8 cellular contexts compared by ENCODE assay signal in the genomic region with DNA sequence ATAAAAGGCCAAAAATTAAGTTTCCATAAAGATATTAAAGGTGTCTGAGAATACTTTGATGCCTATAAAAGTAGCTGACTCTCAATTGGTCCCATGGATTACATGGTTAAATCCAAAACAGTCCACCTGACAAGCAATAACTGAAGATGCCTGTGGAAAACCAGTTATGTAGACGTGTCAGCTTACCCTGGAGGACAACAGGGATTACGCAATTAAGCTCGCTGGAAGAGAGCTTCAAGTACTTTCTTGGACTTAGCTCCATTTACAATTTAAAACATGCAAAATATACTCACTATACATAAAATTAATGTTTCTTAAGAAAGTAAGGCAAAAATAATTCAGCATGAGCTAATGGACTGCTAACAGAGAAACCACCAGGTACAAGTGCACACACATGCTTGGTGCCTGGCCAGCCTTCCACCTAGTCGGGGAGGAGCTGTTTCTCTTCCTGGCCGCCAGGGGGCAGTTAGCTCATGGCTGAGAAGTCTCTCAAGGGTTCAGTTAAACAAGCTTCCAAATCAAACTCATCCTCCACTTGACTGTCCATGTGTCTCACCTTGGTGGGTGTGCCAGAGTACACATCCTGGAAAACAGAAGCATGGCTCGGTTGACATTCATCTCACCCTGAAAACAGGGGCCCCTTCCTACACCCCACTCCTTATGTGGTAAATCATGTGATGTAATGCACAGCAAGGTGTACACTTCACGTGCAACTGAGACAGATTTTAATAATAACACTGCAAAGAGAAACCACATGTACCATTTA. TPM values are rescaled to one million over a fixed set of nuclear protein-coding genes. Genes with fewer than 3 reads are reported as not detected.
DNase-seq lines count a peak whose midpoint lies in the region; ATAC-seq and TF ChIP-seq lines count a peak whose summit lies in the region.

No MANE protein-coding gene starts in this region.

- H3K4me3 ChIP-seq in MG63 (no peak overlapping the region), SK-N-MC (no peak overlapping the region), psoas muscle (no peak overlapping the region), vagina (no peak overlapping the region)

- peak overlapping the region; percentile 68 for H3K27ac Mint-ChIP-seq in CD4-positive, alpha-beta T cell

- peak; percentile 63 to 82 (median 72) for DNase-seq in CD4-positive, alpha-beta T cell
- DNase-seq in MG63 (peak; percentile 35), SK-N-MC (ENCODE audit: low read depth, low spot score) (no peak), head of caudate nucleus (peak in 39 of 42 donors; percentile 49 to 88 (median 69)), psoas muscle (peak; percentile 68 to 85), vagina (ENCODE audit: extremely low spot score in 2 of 2) (no peak)
- DNase-seq in activated naive CD4-positive, alpha-beta T cell treated with Interleukin-2 at 50 U/mL for 16 hours = peak; percentile 78

- H3K4me3 Mint-ChIP-seq in CD4-positive, alpha-beta T cell = no peak overlapping the region

- no peaks in the 10 kb centered on the region for H3K9me3 Mint-ChIP-seq in CD4-positive, alpha-beta T cell

- H3K9ac ChIP-seq in SK-N-MC (ENCODE audit: insufficient read length) = no peak overlapping the region

- H3K36me3 Mint-ChIP-seq in CD4-positive, alpha-beta T cell (ENCODE audit: low read depth) = peaks cover 66% of the 10 kb centered on the region

- H3K36me3 ChIP-seq in MG63 = peaks cover 43% of the 10 kb centered on the region
- H3K36me3 ChIP-seq in SK-N-MC (ENCODE audit: insufficient read depth, low read length) = peaks cover 77% of the 10 kb centered on the region
- H3K36me3 ChIP-seq in psoas muscle (ENCODE audit: insufficient read depth in 1 of 2, low read depth in 1 of 2) = peaks cover 7 to 78% of the 10 kb centered on the region in 2 donors
- H3K36me3 ChIP-seq in vagina = peaks cover 0 to 61% of the 10 kb centered on the region in 2 donors

- no peak overlapping the region for H3K27ac ChIP-seq in CD4-positive, alpha-beta T cell (ENCODE audit: low read depth, low read length)
- H3K27ac ChIP-seq in SK-N-MC (peak overlapping the region; percentile 68; the same call in 1 of the 2 replicates), psoas muscle (no peak overlapping the region), vagina (no peak overlapping the region)

- CTCF ChIA-PET in CD4-positive, alpha-beta T cell (lab: Charles Lee) = interaction anchor here (0.7 to 2.5 kb wide), 14 partner anchors 10 to 340 kb away, joined by 3 to 84 read pairs (median 6); a partner anchor contains a TSS

- no peaks in the 10 kb centered on the region for H3K27me3 ChIP-seq in CD4-positive, alpha-beta T cell (ENCODE audit: control insufficient read depth, insufficient read depth, low read length)
- no peaks in the 10 kb centered on the region for H3K27me3 ChIP-seq in MG63
- no peaks in the 10 kb centered on the region for H3K27me3 ChIP-seq in psoas muscle (ENCODE audit: insufficient read depth in 3 of 3, low read length in 2 of 3)
- H3K27me3 ChIP-seq in vagina = no peaks in the 10 kb centered on the region

- WGBS in psoas muscle, 3 donors = 23 to 43% (median 28%) methylated on average over 7 of the region's 7 CpGs

- TF ChIP-seq CTCF in CD4-positive, alpha-beta T cell (IDR thresholded peaks at IDR 0.05) = peak; percentile 87
- peak; percentile 94 for TF ChIP-seq CTCF in psoas muscle (IDR thresholded peaks at IDR 0.05)
- peak; percentile 49 to 78 (median 74) for TF ChIP-seq CTCF in vagina (IDR thresholded peaks at IDR 0.05)

- intact Hi-C loops in CD4-positive, alpha-beta T cell (cut with DNase I, micrococcal nuclease) = loop anchor here (1.0 to 5.0 kb wide), 5 partner anchors 19 to 314 kb away; a partner anchor contains a TSS
- intact Hi-C loops in head of caudate nucleus (cut with DNase I) = loop anchor here (5.0 kb wide), 1 partner anchor 34 kb away; no protein-coding TSS in a partner anchor
- intact Hi-C loops in psoas muscle (cut with DNase I) = loop anchor here (1.0 to 5.0 kb wide), 2 partner anchors 33 to 34 kb away; no protein-coding TSS in a partner anchor
- intact Hi-C loops in vagina (cut with DNase I) = no loop called here

- no peak for TF ChIP-seq POLR2A in vagina (IDR thresholded peaks at IDR 0.05)

- H3K9me3 ChIP-seq in CD4-positive, alpha-beta T cell (ENCODE audit: control insufficient read depth, low read length) = no peaks in the 10 kb centered on the region
- H3K9me3 ChIP-seq in MG63 (no peaks in the 10 kb centered on the region), SK-N-MC (ENCODE audit: low read depth, low read length) (no peaks in the 10 kb centered on the region), psoas muscle (no peaks in the 10 kb centered on the region), vagina (no peaks in the 10 kb centered on the region)

- no peaks in the 10 kb centered on the region for H3K27me3 Mint-ChIP-seq in CD4-positive, alpha-beta T cell

- peaks cover 5% of the 10 kb centered on the region for H3K4me1 Mint-ChIP-seq in CD4-positive, alpha-beta T cell (ENCODE audit: low read depth)

- peaks cover 10% of the 10 kb centered on the region for H3K4me1 ChIP-seq in psoas muscle
- H3K4me1 ChIP-seq in vagina = no peaks in the 10 kb centered on the region

- POLR2A ChIA-PET in CD4-positive, alpha-beta T cell (lab: Charles Lee) = interaction anchor here (0.9 to 7.5 kb wide), 8 partner anchors 10 to 163 kb away, joined by 3 to 128 read pairs (median 5); a partner anchor contains a TSS

- ATAC-seq in CD4-positive, alpha-beta T cell (ENCODE audit: poor library complexity) = peak; percentile 93
- peak; percentile 78 for ATAC-seq in GM21423 (IDR thresholded peaks at IDR 0.05; ENCODE audit: unreplicated experiment)
- peak; percentile 92 to 97 (median 94) for ATAC-seq in psoas muscle

RNA-seq across cellular contexts. Expression of a gene that starts 9.2 kb away (rescaled TPM):
- total RNA-seq in CD4-positive, alpha-beta T cell = 1 to 10 TPM in 1 of 2 experiments, under 1 TPM in 1; 0.93 to 2.4 TPM
- total RNA-seq in MG63 (2014; rRNA removed; shearing (Covaris generic); ENCODE audit: low replicate concordance) = 2.6 and 4.0 TPM in 2 replicates
- total RNA-seq in psoas muscle = 1 to 10 TPM in 3 of 4 donors, under 1 TPM in 1; 0.71 to 1.9 (median 1.4) TPM
- polyA plus RNA-seq in psoas muscle = 1 to 10 TPM in 2 of 3 donors, under 1 TPM in 1; 0.76 to 1.4 (median 1.3) TPM
- total RNA-seq in vagina = 13.8 TPM

RNA-seq across cellular contexts. Expression of a gene that starts 18.8 kb away (rescaled TPM):
- 10 to 100 TPM; 45.8 to 47.6 TPM for total RNA-seq in CD4-positive, alpha-beta T cell
- 72.1 and 99.1 TPM in 2 replicates for total RNA-seq in MG63 (2014; rRNA removed; shearing (Covaris generic); ENCODE audit: low replicate concordance)
- total RNA-seq in psoas muscle = 10 to 100 TPM; 15.5 to 17.1 (median 16.2) TPM
- polyA plus RNA-seq in psoas muscle = 10 to 100 TPM; 15.4 to 18.8 (median 18.6) TPM
- 49.6 TPM for total RNA-seq in vagina

RNA-seq across cellular contexts. Expression of a gene that starts 27.8 kb away (rescaled TPM):
- 10 to 100 TPM; 17.2 to 17.6 TPM for total RNA-seq in CD4-positive, alpha-beta T cell
- total RNA-seq in MG63 (2014; rRNA removed; shearing (Covaris generic); ENCODE audit: low replicate concordance) = 11.2 and 15.7 TPM in 2 replicates
- 10 to 100 TPM; 11.8 to 43.6 (median 27.0) TPM for total RNA-seq in psoas muscle
- polyA plus RNA-seq in psoas muscle = 10 to 100 TPM; 31.6 to 40.3 (median 32.9) TPM
- 50.6 TPM for total RNA-seq in vagina

RNA-seq across cellular contexts. Expression of a gene that starts 28.0 kb away (rescaled TPM):
- 100 to 1,000 TPM; 123 TPM for total RNA-seq in CD4-positive, alpha-beta T cell
- total RNA-seq in MG63 (2014; rRNA removed; shearing (Covaris generic); ENCODE audit: low replicate concordance) = 67.1 and 72.9 TPM in 2 replicates
- 1 to 10 TPM; 2.7 to 3.5 (median 3.0) TPM for total RNA-seq in psoas muscle
- polyA plus RNA-seq in psoas muscle = 1 to 10 TPM; 2.2 to 4.8 (median 2.6) TPM
- total RNA-seq in vagina = 16.0 TPM

Comparison
In these comparisons a context has a peak if more than half of its experiments do, and no peak if none do; other contexts are left out.
1. DNase-seq: peak in CD4-positive, alpha-beta T cell (10 of 10), MG63 (single experiment), activated naive CD4-positive, alpha-beta T cell treated with Interleukin-2 at 50 U/mL for 16 hours (single experiment), head of caudate nucleus (39 of 42) and psoas muscle (2 of 2); none in SK-N-MC (single experiment) and vagina (0 of 2).
2. Peak in every context shown above with its lines, with median percentiles within 50 percentile points of each other: ATAC-seq and CTCF ChIP-seq.